Comparison of ENCODE assay signal across 17 cellular contexts in the genomic region with DNA sequence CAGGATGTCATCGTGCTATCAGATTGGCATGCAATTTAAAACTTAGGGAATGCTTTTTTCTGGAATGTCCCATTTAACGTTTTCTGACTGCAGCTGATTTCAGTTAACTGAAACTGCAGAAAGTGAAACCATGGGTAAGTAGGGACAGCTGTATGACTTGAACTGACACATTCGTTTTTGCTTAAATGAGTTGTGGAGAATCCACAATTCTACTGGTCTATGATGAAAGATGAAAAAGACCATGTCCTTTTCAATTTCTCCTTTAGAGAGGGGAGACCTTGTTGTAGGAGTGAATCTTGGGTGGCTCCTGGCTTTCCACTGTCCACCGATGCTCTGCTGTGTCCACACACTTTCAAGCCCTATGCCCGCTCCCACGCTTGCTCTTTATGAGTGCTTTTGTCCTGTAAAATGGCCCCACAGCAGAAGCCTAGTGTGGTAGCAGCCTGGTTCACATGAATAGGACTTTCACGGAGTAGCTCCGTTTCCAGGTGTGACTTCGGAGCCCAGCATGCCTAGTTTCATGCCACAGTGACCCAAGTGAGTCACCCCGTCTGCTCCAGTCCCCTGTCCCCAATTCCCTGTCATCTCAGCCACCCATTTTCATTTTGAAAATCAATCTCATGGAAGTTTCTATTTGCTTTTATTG. TPM values are rescaled to one million over a fixed set of nuclear protein-coding genes. Genes with fewer than 3 reads are reported as not detected.
DNase-seq lines count a peak whose midpoint lies in the region; ATAC-seq and TF ChIP-seq lines count a peak whose summit lies in the region.
"Had no signal": no experiment of that assay in that cellular context is flagged by ENCODE, and none has a peak within 500 bp of the region (broad histone marks: within the 10 kb centered on the region; RNA-seq: fewer than 3 reads in every experiment).

No MANE protein-coding gene starts in this region.

- no peaks in the 10 kb centered on the region for H3K36me3 ChIP-seq in neural progenitor cell

- no peaks in the 10 kb centered on the region for H3K79me2 ChIP-seq in neural progenitor cell (ENCODE audit: low read depth)

- H3K27ac Mint-ChIP-seq in activated CD4-positive, alpha-beta T cell treated with anti-CD3 and anti-CD28 coated beads, Interleukin-2, amount 10 ng/mL, durations not matched to agents 24 days and 14 days: peak overlapping the region; percentile 14
- peak overlapping the region; percentile 50 for H3K27ac Mint-ChIP-seq in activated T-helper 2 cell treated with anti-CD3 and anti-CD28 coated beads, Interferon-gamma antibody, Interleukin-2, Interleukin-4, amounts not matched to agents 10 μg/mL and 5 μg/mL and 100 μg/mL, durations not matched to agents 14 hours and 24 hours and 36 hours
- H3K27ac Mint-ChIP-seq in natural killer cell: peak overlapping the region; percentile 58 to 75
- H3K27ac Mint-ChIP-seq in neural progenitor cell: no peak overlapping the region

- H3F3A ChIP-seq in neural progenitor cell (ENCODE audit: low read depth): no peaks in the 10 kb centered on the region

- intact Hi-C loops in activated CD4-positive, alpha-beta T cell treated with anti-CD3 and anti-CD28 coated beads, Interleukin-2, amount 10 ng/mL, durations not matched to agents 24 days and 14 days (cut with micrococcal nuclease): no loop called here
- intact Hi-C loops in activated T-helper 2 cell treated with anti-CD3 and anti-CD28 coated beads, Interferon-gamma antibody, Interleukin-2, Interleukin-4, amounts not matched to agents 10 μg/mL and 5 μg/mL and 100 μg/mL, durations not matched to agents 14 hours and 24 hours and 36 hours (cut with micrococcal nuclease): no loop called here
- intact Hi-C loops in natural killer cell (cut with micrococcal nuclease): no loop called here

- TF ChIP-seq CTCF in GM13977 (IDR thresholded peaks at IDR 0.05; ENCODE audit: extremely low read depth, insufficient read depth, missing control alignments) (no peak), natural killer cell (IDR thresholded peaks at IDR 0.05) (no peak), neural progenitor cell (IDR thresholded peaks at IDR 0.05) (no peak)

- ATAC-seq in natural killer cell: no peak
- no peak for ATAC-seq in HG02852 (IDR thresholded peaks at IDR 0.05; ENCODE audit: unreplicated experiment)
- ATAC-seq: Panc1 had no signal

- H3K4me3 ChIP-seq in neural progenitor cell: no peak overlapping the region

- H3K4me1 Mint-ChIP-seq in activated CD4-positive, alpha-beta T cell treated with anti-CD3 and anti-CD28 coated beads, Interleukin-2, amount 10 ng/mL, durations not matched to agents 24 days and 14 days: peaks cover 15% of the 10 kb centered on the region
- H3K4me1 Mint-ChIP-seq in activated T-helper 2 cell treated with anti-CD3 and anti-CD28 coated beads, Interferon-gamma antibody, Interleukin-2, Interleukin-4, amounts not matched to agents 10 μg/mL and 5 μg/mL and 100 μg/mL, durations not matched to agents 14 hours and 24 hours and 36 hours (ENCODE audit: low read depth): peaks cover 21% of the 10 kb centered on the region
- H3K4me1 Mint-ChIP-seq in natural killer cell: peaks cover 33 to 38% of the 10 kb centered on the region in 2 donors
- peaks cover 4% of the 10 kb centered on the region for H3K4me1 Mint-ChIP-seq in neural progenitor cell

- no peak overlapping the region for H3K27ac ChIP-seq in neural progenitor cell

- no peak overlapping the region for H3K9ac ChIP-seq in neural progenitor cell

- H2AFZ ChIP-seq in neural progenitor cell (replicated peaks): no peak overlapping the region

- no peaks in the 10 kb centered on the region for H3K27me3 ChIP-seq in neural progenitor cell

- H3K4me2 ChIP-seq in neural progenitor cell: no peak overlapping the region

- no peaks in the 10 kb centered on the region for H3K27me3 Mint-ChIP-seq in activated CD4-positive, alpha-beta T cell treated with anti-CD3 and anti-CD28 coated beads, Interleukin-2, amount 10 ng/mL, durations not matched to agents 24 days and 14 days
- H3K27me3 Mint-ChIP-seq in activated T-helper 2 cell treated with anti-CD3 and anti-CD28 coated beads, Interferon-gamma antibody, Interleukin-2, Interleukin-4, amounts not matched to agents 10 μg/mL and 5 μg/mL and 100 μg/mL, durations not matched to agents 14 hours and 24 hours and 36 hours (ENCODE audit: low read depth): no peaks in the 10 kb centered on the region
- H3K27me3 Mint-ChIP-seq in natural killer cell (ENCODE audit: low read depth in 2 of 2): no peaks in the 10 kb centered on the region
- peaks cover 6% of the 10 kb centered on the region for H3K27me3 Mint-ChIP-seq in neural progenitor cell (ENCODE audit: insufficient read depth, low read depth)

- no peaks in the 10 kb centered on the region for H3K4me1 ChIP-seq in neural progenitor cell

- no peak for DNase-seq in activated CD4-positive, alpha-beta T cell treated with anti-CD3 and anti-CD28 coated beads, Interleukin-2, amount 10 ng/mL, durations not matched to agents 24 days and 14 days
- DNase-seq in activated CD4-positive, alpha-beta T cell treated with anti-CD3 and anti-CD28 coated beads, Interleukin-2, amount 50 U/mL, for 1 hour: no peak
- DNase-seq in GM13977 (ENCODE audit: low spot score) (peak; percentile 67), natural killer cell (no peak), hypothalamus (lab: John Stamatoyannopoulos, UW) (no peak), neural progenitor cell (ENCODE audit: low spot score) (no peak)
- DNase-seq in activated T-helper 2 cell treated with anti-CD3 and anti-CD28 coated beads, Interferon-gamma antibody, Interleukin-2, Interleukin-4, amounts not matched to agents 10 μg/mL and 5 μg/mL and 100 μg/mL, durations not matched to agents 14 hours and 24 hours and 36 hours (ENCODE audit: low spot score): no peak
- DNase-seq: 8988T; activated CD4-positive, alpha-beta T cell treated with anti-CD3 and anti-CD28 coated beads for 4 hours; central memory CD4-positive, alpha-beta T cell; DMS53; effector CD4-positive, alpha-beta T cell; NCI-H1436; nephron progenitor cell; T-helper 9 cell had no signal

- H3K36me3 Mint-ChIP-seq in activated CD4-positive, alpha-beta T cell treated with anti-CD3 and anti-CD28 coated beads, Interleukin-2, amount 10 ng/mL, durations not matched to agents 24 days and 14 days (ENCODE audit: low read depth): peaks cover 57% of the 10 kb centered on the region
- peaks cover 71% of the 10 kb centered on the region for H3K36me3 Mint-ChIP-seq in activated T-helper 2 cell treated with anti-CD3 and anti-CD28 coated beads, Interferon-gamma antibody, Interleukin-2, Interleukin-4, amounts not matched to agents 10 μg/mL and 5 μg/mL and 100 μg/mL, durations not matched to agents 14 hours and 24 hours and 36 hours (ENCODE audit: low read depth)
- peaks cover 14% of the 10 kb centered on the region for H3K36me3 Mint-ChIP-seq in natural killer cell
- H3K36me3 Mint-ChIP-seq in neural progenitor cell: peaks cover 41% of the 10 kb centered on the region

- H3K9me3 Mint-ChIP-seq in activated CD4-positive, alpha-beta T cell treated with anti-CD3 and anti-CD28 coated beads, Interleukin-2, amount 10 ng/mL, durations not matched to agents 24 days and 14 days: no peaks in the 10 kb centered on the region
- H3K9me3 Mint-ChIP-seq in activated T-helper 2 cell treated with anti-CD3 and anti-CD28 coated beads, Interferon-gamma antibody, Interleukin-2, Interleukin-4, amounts not matched to agents 10 μg/mL and 5 μg/mL and 100 μg/mL, durations not matched to agents 14 hours and 24 hours and 36 hours: no peaks in the 10 kb centered on the region
- H3K9me3 Mint-ChIP-seq in natural killer cell (peaks cover 4 to 6% of the 10 kb centered on the region in 2 donors), neural progenitor cell (peaks cover 4% of the 10 kb centered on the region)

- in situ Hi-C loops in GM13977 (cut with MboI; ENCODE audit: low pct_unique_long_range_greater_than_20kb, low sequenced_read_pairs, unreplicated experiment): no loop called here

- no peaks in the 10 kb centered on the region for H4K20me1 ChIP-seq in neural progenitor cell (ENCODE audit: low read depth)

- H3K9me3 ChIP-seq in neural progenitor cell (ENCODE audit: low read depth): no peaks in the 10 kb centered on the region

- H3K4me3 Mint-ChIP-seq in activated CD4-positive, alpha-beta T cell treated with anti-CD3 and anti-CD28 coated beads, Interleukin-2, amount 10 ng/mL, durations not matched to agents 24 days and 14 days: no peak overlapping the region
- H3K4me3 Mint-ChIP-seq in activated T-helper 2 cell treated with anti-CD3 and anti-CD28 coated beads, Interferon-gamma antibody, Interleukin-2, Interleukin-4, amounts not matched to agents 10 μg/mL and 5 μg/mL and 100 μg/mL, durations not matched to agents 14 hours and 24 hours and 36 hours (ENCODE audit: low read depth): no peak overlapping the region
- H3K4me3 Mint-ChIP-seq in natural killer cell (no peak overlapping the region), neural progenitor cell (no peak overlapping the region)
- H3K4me3 Mint-ChIP-seq: nephron progenitor cell had no signal

RNA-seq across cellular contexts. Expression of a gene that starts 21.9 kb away (rescaled TPM):
- 103 and 110 TPM in 2 replicates for total RNA-seq in activated CD4-positive, alpha-beta T cell treated with anti-CD3 and anti-CD28 coated beads, Interleukin-2, amount 10 ng/mL, durations not matched to agents 24 days and 14 days
- 94.4 and 108 TPM in 2 replicates for total RNA-seq in activated T-helper 2 cell treated with anti-CD3 and anti-CD28 coated beads, Interferon-gamma antibody, Interleukin-2, Interleukin-4, amounts not matched to agents 10 μg/mL and 5 μg/mL and 100 μg/mL, durations not matched to agents 14 hours and 24 hours and 36 hours
- total RNA-seq in natural killer cell (100 to 1,000 TPM in 1 of 3 donors, 10 to 100 TPM in 2; 85.7 to 106 (median 86.8) TPM), neural progenitor cell (ENCODE audit: low replicate concordance) (71.1 and 82.8 TPM in 2 replicates)

RNA-seq across cellular contexts. Expression of a gene that starts 27.2 kb away (rescaled TPM):
- total RNA-seq in activated CD4-positive, alpha-beta T cell treated with anti-CD3 and anti-CD28 coated beads, Interleukin-2, amount 10 ng/mL, durations not matched to agents 24 days and 14 days: 102 and 106 TPM in 2 replicates
- 232 and 242 TPM in 2 replicates for total RNA-seq in activated T-helper 2 cell treated with anti-CD3 and anti-CD28 coated beads, Interferon-gamma antibody, Interleukin-2, Interleukin-4, amounts not matched to agents 10 μg/mL and 5 μg/mL and 100 μg/mL, durations not matched to agents 14 hours and 24 hours and 36 hours
- 100 to 1,000 TPM in 1 of 3 donors, 10 to 100 TPM in 2; 84.1 to 143 (median 89.0) TPM for total RNA-seq in natural killer cell
- 0.25 TPM in 1 of 2 replicates, not detected in the other for total RNA-seq in neural progenitor cell (ENCODE audit: low replicate concordance)

Comparison
In these comparisons a context has a peak if more than half of its experiments do, and no peak if none do; other contexts are left out.
1. RNA of a gene that starts 27.2 kb away (total RNA-seq): 232 to 242 TPM in activated T-helper 2 cell treated with anti-CD3 and anti-CD28 coated beads, Interferon-gamma antibody, Interleukin-2, Interleukin-4, amounts not matched to agents 10 μg/mL and 5 μg/mL and 100 μg/mL, durations not matched to agents 14 hours and 24 hours and 36 hours, 102 to 106 TPM in activated CD4-positive, alpha-beta T cell treated with anti-CD3 and anti-CD28 coated beads, Interleukin-2, amount 10 ng/mL, durations not matched to agents 24 days and 14 days and 84.1 to 143 TPM in natural killer cell; 0.25 TPM in neural progenitor cell; every median in the first group is over 10 times any median in the second.